In genomic region chr21:32585970-32586369, GRCh38 we compare ENCODE assay signal across 27 cellular contexts. TPM values are rescaled to one million over a fixed set of nuclear protein-coding genes. Genes with fewer than 3 reads are reported as not detected.
"Had no signal": no experiment of that assay in that cellular context is flagged by ENCODE, and none has a peak within 500 bp of the region (broad histone marks: within the 10 kb centered on the region; RNA-seq: fewer than 3 reads in every experiment).

No MANE protein-coding gene starts in this region.

- H3K4me3 ChIP-seq: stomach, suprapubic skin, testis, thoracic aorta, thyroid gland, tibial artery, tibial nerve, transverse colon, upper lobe of left lung, upper lobe of right lung, uterus, vagina had no signal

- H3K9me3 ChIP-seq: stomach, suprapubic skin, testis, thoracic aorta, thyroid gland, tibial artery, tibial nerve, transverse colon, upper lobe of left lung, upper lobe of right lung, uterus, vagina had no signal

- DNase-seq: stimulated activated CD4-positive, alpha-beta T cell treated with anti-CD3 and anti-CD28 coated beads, Interleukin-2, amount 100 ng/mL, for 48 hours; stimulated activated CD4-positive, alpha-beta T cell treated with anti-CD3 and anti-CD28 coated beads, Interleukin-4, amount 100 ng/mL, for 1 hour; stimulated activated CD4-positive, alpha-beta T cell treated with anti-CD3 and anti-CD28 coated beads, Interleukin-4, amount 100 ng/mL, for 24 hours; stimulated activated CD4-positive, alpha-beta T cell treated with anti-CD3 and anti-CD28 coated beads, Interleukin-4, amount 100 ng/mL, for 4 hours; stimulated activated CD8-positive, alpha-beta memory T cell treated with anti-CD3 and anti-CD28 coated beads, Interleukin-4, amount 100 ng/mL, for 48 hours; stimulated activated naive B cell treated with anti-CD40 and anti-IgM and Interleukin-4, amounts not matched to agents 10 μg/mL and 1 μg/mL and 100 μg/mL, for 72 hours; stimulated activated naive CD4-positive, alpha-beta T cell; stimulated activated naive CD4-positive, alpha-beta T cell treated with Interleukin-2 at 50 U/mL for 16 hours; stimulated activated naive CD8-positive, alpha-beta T cell treated with anti-CD3 and anti-CD28 coated beads, Interleukin-15, amount 100 ng/mL, for 72 hours; stimulated activated naive CD8-positive, alpha-beta T cell treated with anti-CD3 and anti-CD28 coated beads, Interleukin-15, Interleukin-2, amounts not matched to agents 100 U/mL and 50 U/mL, for 24 hours; stomach; substantia nigra; testis; thyroid gland; tibial artery; transverse colon; upper lobe of left lung; upper lobe of right lung; uterus had no signal

- H3K4me1 ChIP-seq: stomach, suprapubic skin, testis, thyroid gland, tibial artery, tibial nerve, transverse colon, upper lobe of left lung, upper lobe of right lung, uterus, vagina had no signal

- H3K27me3 ChIP-seq: stomach, suprapubic skin, testis, thyroid gland, tibial nerve, transverse colon, upper lobe of left lung, upper lobe of right lung, uterus, vagina had no signal

- FAIRE-seq: urothelium cell line had no signal

- H3K36me3 ChIP-seq: suprapubic skin, thoracic aorta, thyroid gland, transverse colon, upper lobe of left lung, upper lobe of right lung, uterus, vagina had no signal

- ATAC-seq: stimulated activated effector memory CD8-positive, alpha-beta T cell treated with anti-CD3 and anti-CD28 coated beads, Interleukin-12 subunit alpha, Interleukin-12 subunit beta, amount 100 ng/mL, for 72 hours; stimulated activated memory B cell treated with anti-CD40 and anti-IgM and Interleukin-4, amounts not matched to agents 10 μg/mL and 1 μg/mL and 100 μg/mL, for 72 hours; stimulated activated naive B cell treated with anti-CD40 and anti-IgM and Interleukin-4, amounts not matched to agents 10 μg/mL and 1 μg/mL and 100 μg/mL, for 72 hours; stimulated activated naive CD8-positive, alpha-beta T cell treated with anti-CD3 and anti-CD28 coated beads, Interleukin-15, amount 100 ng/mL, for 72 hours; stimulated activated naive CD8-positive, alpha-beta T cell treated with anti-CD3 and anti-CD28 coated beads, Interleukin-15, Interleukin-2, amounts not matched to agents 100 U/mL and 50 U/mL, for 24 hours; upper lobe of right lung had no signal

- H3K27ac ChIP-seq: stomach, suprapubic skin, testis, thoracic aorta, thyroid gland, tibial artery, tibial nerve, transverse colon, upper lobe of left lung, upper lobe of right lung, uterus, vagina had no signal

RNA-seq across cellular contexts. Expression of gene TCP10L, which starts 0.6 kb away (rescaled TPM):
- total RNA-seq: subcutaneous adipose tissue, vagina had no signal
